8 cellular contexts compared by ENCODE assay signal in genomic region chr10:77251297-77252013, GRCh38.
A peak's percentile ranks its signal among the peaks of the same experiment; 100 is the strongest.
DNase-seq lines count a peak whose midpoint lies in the region; ATAC-seq, FAIRE-seq and TF ChIP-seq lines count a peak whose summit lies in the region.

No MANE protein-coding gene starts in this region.

- no peak overlapping the region for H3K27ac Mint-ChIP-seq in Calu3 (ENCODE audit: unreplicated experiment)

- peak; percentile 70 for TF ChIP-seq CTCF in Calu3 (IDR thresholded peaks at IDR 0.05; ENCODE audit: unreplicated experiment)

- DNase-seq in Calu3 (peak; percentile 62), SW480 (ENCODE audit: low spot score) (peak; percentile 51), iris pigment epithelial cell (ENCODE audit: low read depth) (peak; percentile 61), frontal cortex (ENCODE audit: low spot score in 2 of 2) (no peak)
- no peak for DNase-seq in stimulated activated naive CD4-positive, alpha-beta T cell (lab: John Stamatoyannopoulos, UW)

- H3K27me3 Mint-ChIP-seq in Calu3 (ENCODE audit: unreplicated experiment): peaks cover 17% of the 10 kb centered on the region

- peaks cover 13% of the 10 kb centered on the region for H3K4me1 Mint-ChIP-seq in Calu3 (ENCODE audit: low read depth, unreplicated experiment)

- FAIRE-seq in frontal cortex (lab: Jason Lieb, UNC): no peak

- ATAC-seq in HG02884 (IDR thresholded peaks at IDR 0.05; ENCODE audit: unreplicated experiment) (peak; percentile 50), HG03139 (IDR thresholded peaks at IDR 0.05; ENCODE audit: unreplicated experiment) (no peak), GM19328 (IDR thresholded peaks at IDR 0.05; ENCODE audit: unreplicated experiment) (no peak)

- no peak overlapping the region for H3K4me3 Mint-ChIP-seq in Calu3 (ENCODE audit: low read depth, unreplicated experiment)

- no peaks in the 10 kb centered on the region for H3K9me3 Mint-ChIP-seq in Calu3 (ENCODE audit: low read depth, unreplicated experiment)

- CTCF ChIA-PET in Calu3 (lab: Charles Lee): interaction anchor here (1.1 to 1.8 kb wide), 2 partner anchors 77 to 390 kb away, joined by 3 to 5 read pairs; no protein-coding TSS in a partner anchor

- no TSS peak for BruUV-seq in Calu3 (replicated peaks; lab: Mats Ljungman, UMichigan)

- H3K36me3 Mint-ChIP-seq in Calu3 (ENCODE audit: insufficient read depth, unreplicated experiment): no peaks in the 10 kb centered on the region

- intact Hi-C loops in Calu3 (cut with micrococcal nuclease; ENCODE audit: unreplicated experiment): loop anchor here (1.0 to 10.0 kb wide), 5 partner anchors 77 to 503 kb away; no protein-coding TSS in a partner anchor

Comparison
In these comparisons a context has a peak if more than half of its experiments do, and no peak if none do; other contexts are left out.
1. DNase-seq: peak in Calu3 (single experiment), SW480 (single experiment) and iris pigment epithelial cell (single experiment); none in frontal cortex (0 of 2) and stimulated activated naive CD4-positive, alpha-beta T cell (0 of 6).